In genomic region chr9:133604214-133604613, GRCh38 we compare ENCODE assay signal across 10 cellular contexts. TPM values are rescaled to one million over a fixed set of nuclear protein-coding genes. Genes with fewer than 3 reads are reported as not detected.
DNase-seq lines count a peak whose midpoint lies in the region; ATAC-seq, FAIRE-seq and TF ChIP-seq lines count a peak whose summit lies in the region.
"Had no signal": no experiment of that assay in that cellular context is flagged by ENCODE, and none has a peak within 500 bp of the region (broad histone marks: within the 10 kb centered on the region; RNA-seq: fewer than 3 reads in every experiment).

No MANE protein-coding gene starts in this region.

- CTCF ChIA-PET in HCT116 (lab: Charles Lee) (no interaction called here), HepG2 (lab: Yijun Ruan, JAX; ENCODE audit: low intra/inter-chr PET ratio, low total read pairs) (no interaction called here)
- CTCF ChIA-PET in activated CD8-positive, alpha-beta memory T cell treated with anti-CD3 and anti-CD28 coated beads, Interleukin-2, amount 10 ng/mL, durations not matched to agents 7 days and 5 days (lab: Charles Lee): interaction anchor here (0.6 to 2.2 kb wide), 7 partner anchors 110 to 165 kb away, joined by 3 to 12 read pairs (median 4); no protein-coding TSS in a partner anchor

- H3K27me3 Mint-ChIP-seq in activated CD8-positive, alpha-beta memory T cell treated with anti-CD3 and anti-CD28 coated beads, Interleukin-2, amount 10 ng/mL, durations not matched to agents 7 days and 5 days: peaks cover 21% of the 10 kb centered on the region

- H3K9me3 ChIP-seq in BE2C (0 out of 2 replicates have a peak, but pooled peaks cover 2% of the 10 kb centered on the region), HCT116 (ENCODE audit: control insufficient read depth in 1 of 2, insufficient read depth in 1 of 2, low read depth in 1 of 2, low read length in 2 of 2) (no peaks in the 10 kb centered on the region; a peak in 1 of 4 replicates), HepG2 (ENCODE audit: low read length) (no peaks in the 10 kb centered on the region), small intestine (ENCODE audit: control insufficient read depth, low read depth) (no peaks in the 10 kb centered on the region)

- in situ Hi-C loops in HepG2 (cut with HindIII; ENCODE audit: extremely low pct_ligation_motif_present, low pct_unique_long_range_greater_than_20kb): no loop called here

- intact Hi-C loops in HCT116 (cut with micrococcal nuclease): no loop called here
- intact Hi-C loops in HepG2 (cut with micrococcal nuclease; ENCODE audit: unreplicated experiment): no loop called here

- DNase-seq in BE2C: peak; percentile 53
- DNase-seq in HCT116 (ENCODE audit: low read depth, low spot score): no peak
- peak; percentile 62 for DNase-seq in activated CD8-positive, alpha-beta memory T cell treated with anti-CD3 and anti-CD28 coated beads, Interleukin-2, amount 10 ng/mL, durations not matched to agents 7 days and 5 days
- peak; percentile 10 for DNase-seq in HepG2 (ENCODE audit: low spot score)
- no peak for DNase-seq in NK-92 (lab: John Stamatoyannopoulos, UW; ENCODE audit: unreplicated experiment)
- DNase-seq in small intestine: no peak
- DNase-seq in NOMO-1 treated with DMSO at 0.1 percent for 48 hours (lab: John Stamatoyannopoulos, UW; ENCODE audit: unreplicated experiment): no peak
- DNase-seq: T-helper 17 cell had no signal

- BruUV-seq in HCT116 (replicated peaks; lab: Mats Ljungman, UMichigan) (no TSS peak), HepG2 (replicated peaks; lab: Mats Ljungman, UMichigan) (no TSS peak)

- peak; percentile 49 for TF ChIP-seq RAD21 in HCT116 (IDR thresholded peaks at IDR 0.05; ENCODE audit: low read depth)
- no peak for TF ChIP-seq RAD21 in HepG2 (CRISPR knock-in tag; IDR thresholded peaks at IDR 0.05)

- FAIRE-seq in HepG2 (lab: Jason Lieb, UNC): no peak
- no peak for FAIRE-seq in small intestine (lab: Jason Lieb, UNC)

- ATAC-seq in HCT116 (peak; percentile 49; the same call in 1 of the 2 replicates), HepG2 (peak; percentile 33; the same call in 2 of the 3 replicates), HG02763 (IDR thresholded peaks at IDR 0.05; ENCODE audit: unreplicated experiment) (no peak)
- no peak for ATAC-seq in activated CD8-positive, alpha-beta memory T cell treated with anti-CD3 and anti-CD28 coated beads, Interleukin-2, amount 10 ng/mL, durations not matched to agents 7 days and 5 days
- ATAC-seq: T-helper 17 cell had no signal

- H3K36me3 Mint-ChIP-seq in activated CD8-positive, alpha-beta memory T cell treated with anti-CD3 and anti-CD28 coated beads, Interleukin-2, amount 10 ng/mL, durations not matched to agents 7 days and 5 days: no peaks in the 10 kb centered on the region

- TF ChIP-seq CTCF in BE2C (IDR thresholded peaks at IDR 0.05; ENCODE audit: low read depth, low read length) (peak; percentile 29), HCT116 (IDR thresholded peaks at IDR 0.05 in 2 of 3, conservative IDR thresholded peaks at IDR 0.05 in 1 of 3; ENCODE audit: borderline replicate concordance in 1 of 3, insufficient read depth in 1 of 3, low read depth in 2 of 3, low read length in 2 of 3) (peak in 1 of 3 experiments; percentile 23; a peak in 1 of 6 replicates), HepG2 (CRISPR knock-in tag; IDR thresholded peaks at IDR 0.05) (peak; percentile 45)

- no peaks in the 10 kb centered on the region for H3K79me2 ChIP-seq in HCT116 (ENCODE audit: insufficient read depth, low read length)
- H3K79me2 ChIP-seq in HepG2 (ENCODE audit: insufficient read depth, low read length): no peaks in the 10 kb centered on the region

- 10% methylated on average over 2 of the region's 5 CpGs for WGBS in HepG2 (ENCODE audit: low lambda C conversion rate)
- WGBS in small intestine, 3 donors: 14 to 24% (median 17%) methylated on average over 5 of the region's 5 CpGs

- no peak overlapping the region for H3K27ac Mint-ChIP-seq in activated CD8-positive, alpha-beta memory T cell treated with anti-CD3 and anti-CD28 coated beads, Interleukin-2, amount 10 ng/mL, durations not matched to agents 7 days and 5 days
- H3K27ac Mint-ChIP-seq: T-helper 17 cell had no signal

- POLR2A ChIA-PET in HCT116 (lab: Charles Lee) (no interaction called here), HepG2 (lab: Yijun Ruan, JAX) (no interaction called here)

- H4K20me1 ChIP-seq in HCT116 (ENCODE audit: insufficient read depth): no peaks in the 10 kb centered on the region
- H4K20me1 ChIP-seq in HepG2 (ENCODE audit: insufficient read depth, low read length): 0 out of 2 replicates have a peak, but pooled peaks cover 7% of the 10 kb centered on the region

- H3K4me2 ChIP-seq in HCT116 (ENCODE audit: low read length) (no peak overlapping the region), HepG2 (ENCODE audit: low read depth, low read length) (no peak overlapping the region)

- no peak for TF ChIP-seq POLR2A in HCT116 (IDR thresholded peaks at IDR 0.05; ENCODE audit: borderline replicate concordance, extremely low read depth, insufficient read depth, insufficient read length)
- no peak for TF ChIP-seq POLR2A in HepG2 (IDR thresholded peaks at IDR 0.05; ENCODE audit: insufficient read depth in 1 of 2, low read depth in 2 of 2, low read length in 2 of 2)

- H3K9me2 ChIP-seq in HCT116 (ENCODE audit: insufficient read depth): no peaks in the 10 kb centered on the region

- TF ChIP-seq EP300 in HepG2 (IDR thresholded peaks at IDR 0.05; ENCODE audit: low read depth in 2 of 2, low read length in 2 of 2) (no peak), HepG2 (CRISPR knock-in tag; IDR thresholded peaks at IDR 0.05; ENCODE audit: borderline replicate concordance) (no peak)

- no peak overlapping the region for H3K4me3 Mint-ChIP-seq in activated CD8-positive, alpha-beta memory T cell treated with anti-CD3 and anti-CD28 coated beads, Interleukin-2, amount 10 ng/mL, durations not matched to agents 7 days and 5 days
- H3K4me3 Mint-ChIP-seq: T-helper 17 cell had no signal

- H3K27ac ChIP-seq in HCT116 (ENCODE audit: low read depth, low read length) (no peak overlapping the region), HepG2 (ENCODE audit: extremely low read length, insufficient read depth, low read length) (no peak overlapping the region), small intestine (ENCODE audit: low read depth in 1 of 2, low read length in 1 of 2) (no peak overlapping the region)

- H3K9ac ChIP-seq in HCT116 (ENCODE audit: low read length) (no peak overlapping the region), HepG2 (ENCODE audit: insufficient read depth, low read depth, low read length) (no peak overlapping the region)

- H3K4me1 Mint-ChIP-seq in activated CD8-positive, alpha-beta memory T cell treated with anti-CD3 and anti-CD28 coated beads, Interleukin-2, amount 10 ng/mL, durations not matched to agents 7 days and 5 days: peaks cover 8% of the 10 kb centered on the region

- H2AFZ ChIP-seq in HCT116 (ENCODE audit: low read depth, low read length, poor library complexity, severe bottlenecking): no peak overlapping the region
- H2AFZ ChIP-seq in HepG2 (ENCODE audit: low read length): no peak overlapping the region

- no peaks in the 10 kb centered on the region for H3K9me3 Mint-ChIP-seq in activated CD8-positive, alpha-beta memory T cell treated with anti-CD3 and anti-CD28 coated beads, Interleukin-2, amount 10 ng/mL, durations not matched to agents 7 days and 5 days (ENCODE audit: low read depth)

- RAD21 ChIA-PET in HCT116 (lab: Charles Lee; ENCODE audit: low non-redundant PET in 1 of 2, low total read pairs in 2 of 2, uncharacterized antibody in 2 of 2, unreplicated experiment in 2 of 2): no interaction called here

- H3K4me3 ChIP-seq in BE2C (ENCODE audit: low read depth, low read length): no peak overlapping the region
- H3K4me3 ChIP-seq in HCT116 (replicated peaks in 1 of 2; ENCODE audit: low read depth in 1 of 2, low read length in 2 of 2): no peak overlapping the region
- H3K4me3 ChIP-seq in HepG2 (replicated peaks in 1 of 3; ENCODE audit: insufficient read depth in 1 of 3, low read depth in 2 of 3, low read length in 3 of 3): no peak overlapping the region
- H3K4me3 ChIP-seq in small intestine (ENCODE audit: low read depth in 1 of 2, low read length in 2 of 2): no peak overlapping the region

- H3K36me3 ChIP-seq in BE2C: peaks cover 59% of the 10 kb centered on the region
- no peaks in the 10 kb centered on the region for H3K36me3 ChIP-seq in HCT116 (ENCODE audit: control insufficient read depth in 1 of 2, insufficient read depth in 2 of 2, low read length in 2 of 2)
- H3K36me3 ChIP-seq in HepG2 (replicated peaks in 1 of 2; ENCODE audit: control insufficient read depth in 1 of 2, insufficient read depth in 2 of 2, low read length in 2 of 2): no peaks in the 10 kb centered on the region
- no peaks in the 10 kb centered on the region for H3K36me3 ChIP-seq in small intestine (ENCODE audit: control insufficient read depth in 2 of 2, insufficient read depth in 2 of 2, low read length in 2 of 2)

- peaks cover 48% of the 10 kb centered on the region for H3K4me1 ChIP-seq in BE2C
- no peaks in the 10 kb centered on the region for H3K4me1 ChIP-seq in HCT116 (ENCODE audit: control insufficient read depth in 1 of 2, insufficient read depth in 2 of 2, low read length in 2 of 2)
- no peaks in the 10 kb centered on the region for H3K4me1 ChIP-seq in HepG2 (ENCODE audit: insufficient read depth, low read length)
- no peaks in the 10 kb centered on the region for H3K4me1 ChIP-seq in small intestine (ENCODE audit: control insufficient read depth in 2 of 2, insufficient read depth in 1 of 2, low read depth in 1 of 2, low read length in 1 of 2)

- H3K27me3 ChIP-seq in BE2C (no peaks in the 10 kb centered on the region), HCT116 (ENCODE audit: insufficient read depth, low read length) (peaks cover 28% of the 10 kb centered on the region), HepG2 (ENCODE audit: control insufficient read depth in 1 of 2, insufficient read depth in 2 of 2, low read length in 2 of 2) (peaks cover 14 to 52% of the 10 kb centered on the region in 2 experiments), small intestine (ENCODE audit: control insufficient read depth in 2 of 2, insufficient read depth in 2 of 2, low read length in 2 of 2) (peaks cover 0 to 6% of the 10 kb centered on the region in 2 donors)

RNA-seq across cellular contexts. Expression of gene FAM163B, which starts 5.0 kb away (rescaled TPM):
- 8.5 TPM for polyA plus RNA-seq in BE2C (2012; ENCODE audit: insufficient read depth, insufficient read length, low read depth)
- not detected for total RNA-seq in HCT116 (2021; ENCODE audit: unreplicated experiment)
- polyA plus RNA-seq in HCT116 (2012): not detected in 2 replicates
- total RNA-seq in activated CD8-positive, alpha-beta memory T cell treated with anti-CD3 and anti-CD28 coated beads, Interleukin-2, amount 10 ng/mL, durations not matched to agents 7 days and 5 days: not detected
- total RNA-seq in HepG2 (2016; rRNA removed; fragmentation: Illumina TruSeq; extraction: Trizol): not detected in 2 replicates
- total RNA-seq in HepG2 (2016; cell fraction: cytosol; rRNA removed; fragmentation: Illumina TruSeq; extraction: Trizol; ENCODE audit: low read depth): not detected in 2 replicates
- total RNA-seq in HepG2 (2016; cell fraction: insoluble cytoplasmic fraction; rRNA removed; fragmentation: Illumina TruSeq; extraction: Trizol): not detected in 2 replicates
- total RNA-seq in HepG2 (2016; cell fraction: membrane; rRNA removed; fragmentation: Illumina TruSeq; extraction: Trizol): not detected in 2 replicates
- not detected in 2 replicates for total RNA-seq in HepG2 (2016; cell fraction: nucleus; rRNA removed; fragmentation: Illumina TruSeq; extraction: Trizol)
- polyA plus RNA-seq in HepG2 (2011; rRNA removed): not detected in 2 replicates
- not detected in 2 replicates for polyA plus RNA-seq in HepG2 (2011; cell fraction: cytosol; rRNA removed)
- not detected in 2 replicates for polyA plus RNA-seq in HepG2 (2011; cell fraction: nucleus; rRNA removed)
- polyA plus RNA-seq in HepG2 (2012): not detected in 2 replicates
- polyA plus RNA-seq in HepG2 (2016; cell fraction: cytosol; fragmentation: Illumina TruSeq; extraction: Trizol; ENCODE audit: low read depth): not detected in 2 replicates
- polyA plus RNA-seq in HepG2 (2016; cell fraction: insoluble cytoplasmic fraction; fragmentation: Illumina TruSeq; extraction: Trizol; ENCODE audit: low read depth): not detected in 2 replicates
- polyA plus RNA-seq in HepG2 (2016; cell fraction: membrane; fragmentation: Illumina TruSeq; extraction: Trizol; ENCODE audit: low read depth): not detected in 2 replicates
- not detected in 2 replicates for polyA plus RNA-seq in HepG2 (2016; cell fraction: nucleus; fragmentation: Illumina TruSeq; extraction: Trizol; ENCODE audit: insufficient read depth, low read depth)
- not detected in 2 replicates for polyA minus RNA-seq in HepG2 (2011; rRNA and poly(A)+ RNA removed; ENCODE audit: low replicate concordance)
- polyA minus RNA-seq in HepG2 (2011; cell fraction: cytosol; rRNA and poly(A)+ RNA removed): not detected in 2 replicates
- polyA minus RNA-seq in HepG2 (2011; cell fraction: nucleus; rRNA and poly(A)+ RNA removed): not detected in 2 replicates
- under 1 TPM in 1 of 3 donors, not detected in 2; 0.19 TPM for polyA plus RNA-seq in small intestine
- total RNA-seq: glomerular endothelial cell, T-helper 17 cell had no signal

RNA-seq across cellular contexts. Expression of gene DBH, which starts 31.9 kb away (rescaled TPM):
- polyA plus RNA-seq in BE2C (2012; ENCODE audit: insufficient read depth, insufficient read length, low read depth): 42.7 TPM
- total RNA-seq in HCT116 (2021; ENCODE audit: unreplicated experiment): not detected
- 0.05 and 0.10 TPM in 2 replicates for polyA plus RNA-seq in HCT116 (2012)
- not detected for total RNA-seq in activated CD8-positive, alpha-beta memory T cell treated with anti-CD3 and anti-CD28 coated beads, Interleukin-2, amount 10 ng/mL, durations not matched to agents 7 days and 5 days
- total RNA-seq in HepG2 (2016; rRNA removed; fragmentation: Illumina TruSeq; extraction: Trizol): not detected in 2 replicates
- not detected in 2 replicates for total RNA-seq in HepG2 (2016; cell fraction: cytosol; rRNA removed; fragmentation: Illumina TruSeq; extraction: Trizol; ENCODE audit: low read depth)
- not detected in 2 replicates for total RNA-seq in HepG2 (2016; cell fraction: insoluble cytoplasmic fraction; rRNA removed; fragmentation: Illumina TruSeq; extraction: Trizol)
- not detected in 2 replicates for total RNA-seq in HepG2 (2016; cell fraction: membrane; rRNA removed; fragmentation: Illumina TruSeq; extraction: Trizol)
- total RNA-seq in HepG2 (2016; cell fraction: nucleus; rRNA removed; fragmentation: Illumina TruSeq; extraction: Trizol): not detected in 2 replicates
- polyA plus RNA-seq in HepG2 (2011; rRNA removed): not detected in 2 replicates
- not detected in 2 replicates for polyA plus RNA-seq in HepG2 (2011; cell fraction: cytosol; rRNA removed)
- polyA plus RNA-seq in HepG2 (2011; cell fraction: nucleus; rRNA removed): not detected in 2 replicates
- 1.5 and 1.6 TPM in 2 replicates for polyA plus RNA-seq in HepG2 (2012)
- not detected in 2 replicates for polyA plus RNA-seq in HepG2 (2016; cell fraction: cytosol; fragmentation: Illumina TruSeq; extraction: Trizol; ENCODE audit: low read depth)
- not detected in 2 replicates for polyA plus RNA-seq in HepG2 (2016; cell fraction: insoluble cytoplasmic fraction; fragmentation: Illumina TruSeq; extraction: Trizol; ENCODE audit: low read depth)
- polyA plus RNA-seq in HepG2 (2016; cell fraction: membrane; fragmentation: Illumina TruSeq; extraction: Trizol; ENCODE audit: low read depth): not detected in 2 replicates
- not detected in 2 replicates for polyA plus RNA-seq in HepG2 (2016; cell fraction: nucleus; fragmentation: Illumina TruSeq; extraction: Trizol; ENCODE audit: insufficient read depth, low read depth)
- not detected in 2 replicates for polyA minus RNA-seq in HepG2 (2011; rRNA and poly(A)+ RNA removed; ENCODE audit: low replicate concordance)
- not detected in 2 replicates for polyA minus RNA-seq in HepG2 (2011; cell fraction: cytosol; rRNA and poly(A)+ RNA removed)
- polyA minus RNA-seq in HepG2 (2011; cell fraction: nucleus; rRNA and poly(A)+ RNA removed): not detected in 2 replicates
- under 1 TPM in 1 of 3 donors, not detected in 2; 0.13 TPM for polyA plus RNA-seq in small intestine
- total RNA-seq: glomerular endothelial cell had no signal

Comparison
In these comparisons a context has a peak if more than half of its experiments do, and no peak if none do; other contexts are left out.
1. DNase-seq: peak in BE2C (single experiment), activated CD8-positive, alpha-beta memory T cell treated with anti-CD3 and anti-CD28 coated beads, Interleukin-2, amount 10 ng/mL, durations not matched to agents 7 days and 5 days (single experiment) and HepG2 (single experiment); none in HCT116 (single experiment), NK-92 (single experiment), small intestine (single experiment) and NOMO-1 treated with DMSO at 0.1 percent for 48 hours (single experiment).
2. ATAC-seq: peak in HCT116 (single experiment) and HepG2 (single experiment); none in activated CD8-positive, alpha-beta memory T cell treated with anti-CD3 and anti-CD28 coated beads, Interleukin-2, amount 10 ng/mL, durations not matched to agents 7 days and 5 days (single experiment) and HG02763 (single experiment).